In the genomic region with DNA sequence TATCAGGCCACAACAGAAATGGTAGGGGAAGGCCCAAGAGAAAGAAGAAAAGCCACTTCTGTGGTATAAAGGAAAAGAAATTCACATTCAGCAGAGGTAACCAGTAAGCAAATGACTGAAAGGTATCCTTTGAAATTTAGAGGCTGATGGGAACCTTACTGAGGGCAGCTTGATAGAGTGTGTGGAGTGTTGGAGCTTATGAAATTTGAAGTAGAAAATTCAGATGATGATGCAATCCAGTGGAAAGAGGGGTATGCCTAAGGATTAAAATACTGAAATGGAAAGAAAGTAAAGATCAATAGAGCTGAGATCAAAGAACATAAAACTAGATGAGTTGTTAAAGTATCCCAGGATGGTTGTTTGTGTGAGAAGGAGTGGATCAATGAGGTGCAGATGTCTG, we compare ENCODE assay signal across 21 cellular contexts. TPM values are rescaled to one million over a fixed set of nuclear protein-coding genes. Genes with fewer than 3 reads are reported as not detected.
DNase-seq lines count a peak whose midpoint lies in the region; ATAC-seq, FAIRE-seq and TF ChIP-seq lines count a peak whose summit lies in the region.
"Had no signal": no experiment of that assay in that cellular context is flagged by ENCODE, and none has a peak within 500 bp of the region (broad histone marks: within the 10 kb centered on the region; RNA-seq: fewer than 3 reads in every experiment).

No MANE protein-coding gene starts in this region.

- H3K36me3 ChIP-seq in HepG2 (replicated peaks in 1 of 2; ENCODE audit: control insufficient read depth in 1 of 2, insufficient read depth in 2 of 2, low read length in 2 of 2) (no peaks in the 10 kb centered on the region), right lobe of liver (no peaks in the 10 kb centered on the region), K562 (ENCODE audit: control insufficient read depth, insufficient read depth, low read length) (no peaks in the 10 kb centered on the region)
- H3K36me3 ChIP-seq: BLaER1 treated with 17β-estradiol and CSF1 and Interleukin-3, amounts not matched to agents 10 nM and 100 nM had no signal

- peaks cover 27% of the 10 kb centered on the region for H3K27me3 Mint-ChIP-seq in progenitor cell of endocrine pancreas

- BruUV-seq in HepG2 (replicated peaks; lab: Mats Ljungman, UMichigan) = no TSS peak
- BruUV-seq in K562 (replicated peaks; lab: Mats Ljungman, UMichigan) = no TSS peak

- H3K9me3 Mint-ChIP-seq in progenitor cell of endocrine pancreas (ENCODE audit: low read depth) = no peaks in the 10 kb centered on the region
- H3K9me3 Mint-ChIP-seq: CD4-positive, alpha-beta T cell; CD8-positive, alpha-beta T cell had no signal

- intact Hi-C loops in HepG2 (cut with micrococcal nuclease; ENCODE audit: unreplicated experiment) (no loop called here), right lobe of liver (cut with DNase I) (no loop called here), K562 (cut with micrococcal nuclease) (no loop called here)

- H3K27ac ChIP-seq in HepG2 (ENCODE audit: extremely low read length, insufficient read depth, low read length) = no peak overlapping the region
- H3K27ac ChIP-seq in right lobe of liver = no peak overlapping the region
- H3K27ac ChIP-seq in K562 (ENCODE audit: extremely low read depth, low read depth, low read length) = no peak overlapping the region
- H3K27ac ChIP-seq: 22Rv1; A549; BLaER1 treated with 17β-estradiol and CSF1 and Interleukin-3, amounts not matched to agents 10 nM and 100 nM; C4-2B had no signal

- ATAC-seq in HepG2 (no peak), right lobe of liver (no peak), K562 (no peak)
- ATAC-seq: A549; CD8-positive, alpha-beta T cell had no signal

- FAIRE-seq in HepG2 (lab: Jason Lieb, UNC) = no peak
- FAIRE-seq in K562 (lab: Jason Lieb, UNC) = no peak
- FAIRE-seq: A549, D721Med, G401.6, GM12892, GM18507 had no signal

- TF ChIP-seq EP300 in HepG2 (IDR thresholded peaks at IDR 0.05; ENCODE audit: low read depth in 2 of 2, low read length in 2 of 2) = no peak
- TF ChIP-seq EP300 in HepG2 (CRISPR knock-in tag; IDR thresholded peaks at IDR 0.05; ENCODE audit: borderline replicate concordance) = no peak
- TF ChIP-seq EP300 in K562 (IDR thresholded peaks at IDR 0.05; ENCODE audit: low read length) = no peak

- H3K9me3 ChIP-seq in HepG2 (ENCODE audit: low read length) = no peaks in the 10 kb centered on the region
- no peaks in the 10 kb centered on the region for H3K9me3 ChIP-seq in right lobe of liver
- no peaks in the 10 kb centered on the region for H3K9me3 ChIP-seq in K562 (replicated peaks; ENCODE audit: control insufficient read depth, insufficient read depth, low read depth, low read length)
- H3K9me3 ChIP-seq: A549 had no signal

- in situ Hi-C loops in HepG2 (cut with HindIII; ENCODE audit: extremely low pct_ligation_motif_present, low pct_unique_long_range_greater_than_20kb) = no loop called here
- in situ Hi-C loops in K562 (cut with MboI) = no loop called here

- DNase-seq in HepG2 (ENCODE audit: low spot score) (no peak), right lobe of liver (no peak), K562 (ENCODE audit: extremely low read depth in 1 of 4, low spot score in 3 of 4) (no peak), progenitor cell of endocrine pancreas (ENCODE audit: low spot score, unreplicated experiment) (no peak), NCI-H774 (lab: John Stamatoyannopoulos, UW) (no peak)
- DNase-seq: AML-193; Caco-2; Calu3; CD4-positive, alpha-beta T cell; CD8-positive, alpha-beta T cell; DMS79 treated with DMSO at 0.1 percent for 48 hours; GF-D8 had no signal

- TF ChIP-seq POLR2A in HepG2 (IDR thresholded peaks at IDR 0.05; ENCODE audit: insufficient read depth in 1 of 2, low read depth in 2 of 2, low read length in 2 of 2) (no peak), right lobe of liver (IDR thresholded peaks at IDR 0.05) (no peak), K562 (conservative IDR thresholded peaks at IDR 0.05) (no peak)

- TF ChIP-seq RAD21 in HepG2 (CRISPR knock-in tag; IDR thresholded peaks at IDR 0.05) = no peak
- no peak for TF ChIP-seq RAD21 in K562 (CRISPR knock-in tag; conservative IDR thresholded peaks at IDR 0.05 in 1 of 2, IDR thresholded peaks at IDR 0.05 in 1 of 2)

- H3K79me2 ChIP-seq in HepG2 (ENCODE audit: insufficient read depth, low read length) = no peaks in the 10 kb centered on the region
- no peaks in the 10 kb centered on the region for H3K79me2 ChIP-seq in K562 (ENCODE audit: control insufficient read depth, insufficient read depth, low read length)

- H3K4me3 ChIP-seq in HepG2 (replicated peaks in 1 of 3; ENCODE audit: insufficient read depth in 1 of 3, low read depth in 2 of 3, low read length in 3 of 3) = no peak overlapping the region
- H3K4me3 ChIP-seq in right lobe of liver = no peak overlapping the region
- H3K4me3 ChIP-seq in K562 = no peak overlapping the region
- H3K4me3 ChIP-seq: A549; BLaER1 treated with 17β-estradiol and CSF1 and Interleukin-3, amounts not matched to agents 10 nM and 100 nM had no signal

- no peak overlapping the region for H3K4me3 Mint-ChIP-seq in progenitor cell of endocrine pancreas (ENCODE audit: low read depth)
- H3K4me3 Mint-ChIP-seq: B cell; CD4-positive, alpha-beta T cell; CD8-positive, alpha-beta T cell had no signal

- H3K9me1 ChIP-seq in K562 (ENCODE audit: control insufficient read depth, insufficient read depth, low read length) = no peaks in the 10 kb centered on the region

- H3K4me1 ChIP-seq in HepG2 (ENCODE audit: insufficient read depth, low read length) (no peaks in the 10 kb centered on the region), right lobe of liver (no peaks in the 10 kb centered on the region), K562 (replicated peaks in 1 of 2; ENCODE audit: control insufficient read depth in 2 of 2, insufficient read depth in 2 of 2, low read length in 2 of 2) (no peaks in the 10 kb centered on the region)
- H3K4me1 ChIP-seq: A549 had no signal

- POLR2A ChIA-PET in HepG2 (lab: Yijun Ruan, JAX) (no interaction called here), K562 (lab: Yijun Ruan, JAX) (no interaction called here)

- H2AFZ ChIP-seq in HepG2 (ENCODE audit: low read length) = no peak overlapping the region
- no peak overlapping the region for H2AFZ ChIP-seq in K562 (ENCODE audit: low read depth, low read length)

- peaks cover 9% of the 10 kb centered on the region for H3K4me1 Mint-ChIP-seq in progenitor cell of endocrine pancreas (ENCODE audit: low read depth)
- H3K4me1 Mint-ChIP-seq: B cell had no signal

- no peaks in the 10 kb centered on the region for H3K36me3 Mint-ChIP-seq in progenitor cell of endocrine pancreas (ENCODE audit: insufficient read depth)
- H3K36me3 Mint-ChIP-seq: CD8-positive, alpha-beta T cell had no signal

- no peak overlapping the region for H3K4me2 ChIP-seq in HepG2 (ENCODE audit: low read depth, low read length)
- no peak overlapping the region for H3K4me2 ChIP-seq in K562 (ENCODE audit: insufficient read depth, low read length)
- H3K4me2 ChIP-seq: A549; BLaER1 treated with 17β-estradiol and CSF1 and Interleukin-3, amounts not matched to agents 10 nM and 100 nM had no signal

- peaks cover 0 to 6% of the 10 kb centered on the region in 2 experiments; a peak in 3 of 5 replicates for H3K27me3 ChIP-seq in HepG2 (ENCODE audit: control insufficient read depth in 1 of 2, insufficient read depth in 2 of 2, low read length in 2 of 2)
- no peaks in the 10 kb centered on the region for H3K27me3 ChIP-seq in right lobe of liver
- peaks cover 0 to 6% of the 10 kb centered on the region in 2 experiments; a peak in 2 of 5 replicates for H3K27me3 ChIP-seq in K562 (ENCODE audit: control insufficient read depth in 2 of 2, insufficient read depth in 2 of 2, low read length in 2 of 2)
- H3K27me3 ChIP-seq: BLaER1 treated with 17β-estradiol and CSF1 and Interleukin-3, amounts not matched to agents 10 nM and 100 nM had no signal

- CTCF ChIA-PET in HepG2 (lab: Yijun Ruan, JAX; ENCODE audit: low intra/inter-chr PET ratio, low total read pairs) = no interaction called here
- CTCF ChIA-PET in K562 (lab: Yijun Ruan, JAX; ENCODE audit: low intra/inter-chr PET ratio) = no interaction called here

- no peak overlapping the region for H3K9ac ChIP-seq in HepG2 (ENCODE audit: insufficient read depth, low read depth, low read length)
- no peak overlapping the region for H3K9ac ChIP-seq in K562 (ENCODE audit: insufficient read depth in 1 of 2, low read depth in 2 of 2, low read length in 2 of 2)
- H3K9ac ChIP-seq: BLaER1 treated with 17β-estradiol and CSF1 and Interleukin-3, amounts not matched to agents 10 nM and 100 nM had no signal

- no peak overlapping the region for H3K27ac Mint-ChIP-seq in progenitor cell of endocrine pancreas
- H3K27ac Mint-ChIP-seq: B cell; CD4-positive, alpha-beta T cell; CD8-positive, alpha-beta T cell had no signal

- H4K20me1 ChIP-seq in HepG2 (ENCODE audit: insufficient read depth, low read length) (no peaks in the 10 kb centered on the region), K562 (replicated peaks; ENCODE audit: control insufficient read depth, insufficient read depth, low read length) (no peaks in the 10 kb centered on the region)
- H4K20me1 ChIP-seq: BLaER1 treated with 17β-estradiol and CSF1 and Interleukin-3, amounts not matched to agents 10 nM and 100 nM had no signal

- no peak for TF ChIP-seq CTCF in HepG2 (CRISPR knock-in tag; IDR thresholded peaks at IDR 0.05)
- no peak for TF ChIP-seq CTCF in right lobe of liver (IDR thresholded peaks at IDR 0.05)
- no peak for TF ChIP-seq CTCF in K562 (IDR thresholded peaks at IDR 0.05 in 2 of 3, conservative IDR thresholded peaks at IDR 0.05 in 1 of 3; ENCODE audit: insufficient read depth in 2 of 3, low read depth in 1 of 3, low read length in 3 of 3)
- TF ChIP-seq CTCF in progenitor cell of endocrine pancreas (IDR thresholded peaks at IDR 0.05; ENCODE audit: unreplicated experiment) = no peak

RNA-seq across cellular contexts. Expression of gene RFXAP, which starts 42.8 kb away (rescaled TPM):
- total RNA-seq in HepG2 (2016; rRNA removed; fragmentation: Illumina TruSeq; extraction: Trizol) (1.8 and 4.4 TPM in 2 replicates), right lobe of liver (1 to 10 TPM in 3 of 6 experiments, under 1 TPM in 3; 0.50 to 1.6 (median 1.0) TPM), K562 (2014; rRNA removed) (2.4 and 3.2 TPM in 2 replicates), K562 (2014; rRNA removed; fragmentation: Illumina TruSeq; extraction: Trizol) (2.9 and 3.7 TPM in 2 replicates), K562 (2015; rRNA removed; fragmentation: Illumina TruSeq; extraction: Trizol) (2.8 and 2.9 TPM in 2 replicates), K562 (2021) (7.0 and 9.7 TPM in 2 replicates), progenitor cell of endocrine pancreas (11.7 and 13.3 TPM in 2 replicates)
- 0.40 and 0.53 TPM in 2 replicates for total RNA-seq in HepG2 (2016; cell fraction: cytosol; rRNA removed; fragmentation: Illumina TruSeq; extraction: Trizol; ENCODE audit: low read depth)
- 2.1 and 3.6 TPM in 2 replicates for total RNA-seq in HepG2 (2016; cell fraction: insoluble cytoplasmic fraction; rRNA removed; fragmentation: Illumina TruSeq; extraction: Trizol)
- 3.3 and 3.5 TPM in 2 replicates for total RNA-seq in HepG2 (2016; cell fraction: membrane; rRNA removed; fragmentation: Illumina TruSeq; extraction: Trizol)
- total RNA-seq in HepG2 (2016; cell fraction: nucleus; rRNA removed; fragmentation: Illumina TruSeq; extraction: Trizol) = 4.8 and 5.9 TPM in 2 replicates
- polyA plus RNA-seq in HepG2 (2011; rRNA removed) (6.9 and 7.9 TPM in 2 replicates), K562 (2011; rRNA removed) (8.1 and 8.6 TPM in 2 replicates), K562 (2014; fragmentation: Illumina TruSeq; extraction: Trizol) (6.1 and 6.9 TPM in 2 replicates), K562 (2014; fragmentation: Nextera tagmentation; extraction: Ambion mirVana) (1 to 10 TPM; 2.1 to 2.7 TPM), K562 (2014; rRNA removed) (8.0 and 8.2 TPM in 2 replicates)
- 3.0 and 4.3 TPM in 2 replicates for polyA plus RNA-seq in HepG2 (2011; cell fraction: cytosol; rRNA removed)
- 5.9 and 7.8 TPM in 2 replicates for polyA plus RNA-seq in HepG2 (2011; cell fraction: nucleus; rRNA removed)
- polyA plus RNA-seq in HepG2 (2012) = 8.1 and 9.7 TPM in 2 replicates
- 0.99 and 2.0 TPM in 2 replicates for polyA plus RNA-seq in HepG2 (2016; cell fraction: cytosol; fragmentation: Illumina TruSeq; extraction: Trizol; ENCODE audit: low read depth)
- polyA plus RNA-seq in HepG2 (2016; cell fraction: insoluble cytoplasmic fraction; fragmentation: Illumina TruSeq; extraction: Trizol; ENCODE audit: low read depth) = 12.7 and 13.6 TPM in 2 replicates
- polyA plus RNA-seq in HepG2 (2016; cell fraction: membrane; fragmentation: Illumina TruSeq; extraction: Trizol; ENCODE audit: low read depth) = 4.3 and 5.6 TPM in 2 replicates
- polyA plus RNA-seq in HepG2 (2016; cell fraction: nucleus; fragmentation: Illumina TruSeq; extraction: Trizol; ENCODE audit: insufficient read depth, low read depth) = 17.8 and 18.4 TPM in 2 replicates
- 1.7 and 1.9 TPM in 2 replicates for polyA minus RNA-seq in HepG2 (2011; rRNA and poly(A)+ RNA removed; ENCODE audit: low replicate concordance)
- polyA minus RNA-seq in HepG2 (2011; cell fraction: cytosol; rRNA and poly(A)+ RNA removed) = 2.0 and 2.9 TPM in 2 replicates
- 8.5 and 10.2 TPM in 2 replicates for polyA minus RNA-seq in HepG2 (2011; cell fraction: nucleus; rRNA and poly(A)+ RNA removed)
- total RNA-seq in K562 (2011; cell fraction: chromatin; rRNA removed; ENCODE audit: low replicate concordance) = 4.6 and 10.9 TPM in 2 replicates
- 2.5 and 3.7 TPM in 2 replicates for total RNA-seq in K562 (2011; cell fraction: nucleolus; rRNA removed)
- 8.8 and 16.9 TPM in 2 replicates for total RNA-seq in K562 (2011; cell fraction: nucleoplasm; rRNA removed)
- polyA plus RNA-seq in K562 (2011; cell fraction: cytosol; rRNA removed) = 2.1 and 4.2 TPM in 2 replicates
- 7.7 and 12.5 TPM in 2 replicates for polyA plus RNA-seq in K562 (2011; cell fraction: nucleus; rRNA removed)
- 8.0 and 8.4 TPM in 2 replicates for polyA plus RNA-seq in K562 (2012)
- polyA minus RNA-seq in K562 (2011; rRNA and poly(A)+ RNA removed) = 2.6 and 3.8 TPM in 2 replicates
- 1.0 and 2.9 TPM in 2 replicates for polyA minus RNA-seq in K562 (2011; cell fraction: cytosol; rRNA and poly(A)+ RNA removed)
- polyA minus RNA-seq in K562 (2011; cell fraction: nucleus; rRNA and poly(A)+ RNA removed) = 2.0 and 3.6 TPM in 2 replicates

Comparison
In these comparisons a context has a peak if more than half of its experiments do, and no peak if none do; other contexts are left out.
1. Of the 241 proteins assayed by ChIP-seq in both HepG2 and K562: peak only in HepG2: none; only in K562: CEBPG and TRIM24; in both: CEBPB; in neither: 236; mixed calls (peak in some experiments, not most) for 2.